ENCODE assay signal across 16 cellular contexts in the genomic region with DNA sequence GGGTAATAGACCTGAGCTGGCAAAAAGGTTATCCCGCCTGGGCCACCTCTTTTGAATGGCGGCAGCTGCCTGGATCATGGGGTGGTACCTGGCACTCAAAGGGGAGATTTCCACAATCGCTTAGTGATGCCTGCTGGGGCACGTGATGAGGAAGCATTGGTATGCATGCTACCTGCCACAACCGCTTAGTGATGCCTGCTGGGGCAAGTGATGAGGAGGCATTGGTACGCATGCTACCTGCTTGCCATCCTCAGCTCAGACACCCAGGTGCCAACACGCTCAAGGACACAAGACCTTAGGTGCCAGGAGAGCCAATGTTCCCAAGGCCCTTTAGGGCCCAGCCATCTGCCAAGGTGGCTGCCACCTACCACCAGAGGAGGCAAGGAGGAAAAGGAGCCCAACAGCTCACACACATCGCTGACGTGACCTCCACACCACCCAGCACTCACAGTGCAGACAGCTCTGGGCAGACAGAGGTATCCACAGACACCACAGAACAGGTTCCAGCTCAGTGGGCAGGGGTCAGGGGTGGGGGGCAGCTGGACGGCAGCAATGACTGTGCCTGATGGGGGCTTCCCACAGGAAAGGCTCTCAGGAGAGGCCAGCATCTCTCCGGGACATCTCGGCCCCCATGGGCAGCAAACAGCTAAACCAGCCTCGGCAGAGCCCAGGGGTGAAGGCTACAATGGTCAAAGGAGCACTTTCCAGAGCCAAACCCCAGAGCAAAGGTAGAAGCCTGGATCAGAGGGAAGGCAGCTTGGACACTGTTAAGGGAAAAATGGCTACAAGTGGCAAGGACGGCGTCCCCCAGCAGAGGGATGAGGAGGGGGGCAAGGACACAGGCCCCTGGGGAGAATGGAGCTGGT.
"Had no signal": no experiment of that assay in that cellular context is flagged by ENCODE, and none has a peak within 500 bp of the region (broad histone marks: within the 10 kb centered on the region; RNA-seq: fewer than 3 reads in every experiment).

No MANE protein-coding gene starts in this region.

- H3K4me3 ChIP-seq: breast epithelium, coronary artery, heart right ventricle, lung, neural progenitor cell, prostate gland, testis, vagina had no signal

- H3K27me3 Mint-ChIP-seq: activated naive CD4-positive, alpha-beta T cell treated with anti-CD3 and anti-CD28 coated beads, Interleukin-2, amount 50 U/mL, for 24 hours; naive thymus-derived CD8-positive, alpha-beta T cell; stimulated activated memory B cell treated with anti-CD40 and anti-IgM and Interleukin-4, amounts not matched to agents 10 μg/mL and 1 μg/mL and 100 μg/mL, for 72 hours; T-cell; type B pancreatic cell had no signal

- H3K27ac ChIP-seq: breast epithelium, coronary artery, heart right ventricle, neural progenitor cell, prostate gland, testis, vagina had no signal

- H3K4me3 Mint-ChIP-seq: activated CD8-positive, alpha-beta T cell treated with anti-CD3 and anti-CD28 coated beads, Interleukin-2, amount 10 ng/mL, durations not matched to agents 7 days and 5 days; activated naive CD4-positive, alpha-beta T cell treated with anti-CD3 and anti-CD28 coated beads, Interleukin-2, amount 50 U/mL, for 24 hours; activated T-helper 1 cell treated with anti-CD3 and anti-CD28 coated beads, Interleukin-12 subunit alpha, Interleukin-12 subunit beta, Interleukin-2, Interleukin-4 antibody, amounts not matched to agents 30 ng/mL and 10 ng/mL and 1 ng/mL, durations not matched to agents 14 hours and 24 hours and 36 hours; naive thymus-derived CD8-positive, alpha-beta T cell; neural progenitor cell; stimulated activated memory B cell treated with anti-CD40 and anti-IgM and Interleukin-4, amounts not matched to agents 10 μg/mL and 1 μg/mL and 100 μg/mL, for 72 hours; T-cell; type B pancreatic cell had no signal

- H2AFZ ChIP-seq: neural progenitor cell had no signal

- H3K36me3 ChIP-seq: breast epithelium, neural progenitor cell had no signal

- H3K4me1 ChIP-seq: breast epithelium, neural progenitor cell, prostate gland, vagina had no signal

- H3K36me3 Mint-ChIP-seq: activated naive CD4-positive, alpha-beta T cell treated with anti-CD3 and anti-CD28 coated beads, Interleukin-2, amount 50 U/mL, for 24 hours; naive thymus-derived CD8-positive, alpha-beta T cell; T-cell had no signal

- FAIRE-seq: endometrium had no signal

- H3K27ac Mint-ChIP-seq: activated CD8-positive, alpha-beta T cell treated with anti-CD3 and anti-CD28 coated beads, Interleukin-2, amount 10 ng/mL, durations not matched to agents 7 days and 5 days; activated naive CD4-positive, alpha-beta T cell treated with anti-CD3 and anti-CD28 coated beads, Interleukin-2, amount 50 U/mL, for 24 hours; activated T-helper 1 cell treated with anti-CD3 and anti-CD28 coated beads, Interleukin-12 subunit alpha, Interleukin-12 subunit beta, Interleukin-2, Interleukin-4 antibody, amounts not matched to agents 30 ng/mL and 10 ng/mL and 1 ng/mL, durations not matched to agents 14 hours and 24 hours and 36 hours; naive thymus-derived CD8-positive, alpha-beta T cell; neural progenitor cell; T-cell had no signal

- H3K4me1 Mint-ChIP-seq: activated naive CD4-positive, alpha-beta T cell treated with anti-CD3 and anti-CD28 coated beads, Interleukin-2, amount 50 U/mL, for 24 hours; neural progenitor cell had no signal

- H3K4me2 ChIP-seq: neural progenitor cell had no signal

- H3K9ac ChIP-seq: neural progenitor cell had no signal

- H3K9me3 ChIP-seq: breast epithelium, heart right ventricle, prostate gland, testis, vagina had no signal

- H3K27me3 ChIP-seq: breast epithelium, heart right ventricle, neural progenitor cell, testis, vagina had no signal

- H3K9me3 Mint-ChIP-seq: activated naive CD4-positive, alpha-beta T cell treated with anti-CD3 and anti-CD28 coated beads, Interleukin-2, amount 50 U/mL, for 24 hours; activated T-helper 1 cell treated with anti-CD3 and anti-CD28 coated beads, Interleukin-12 subunit alpha, Interleukin-12 subunit beta, Interleukin-2, Interleukin-4 antibody, amounts not matched to agents 30 ng/mL and 10 ng/mL and 1 ng/mL, durations not matched to agents 14 hours and 24 hours and 36 hours; naive thymus-derived CD8-positive, alpha-beta T cell; neural progenitor cell; stimulated activated memory B cell treated with anti-CD40 and anti-IgM and Interleukin-4, amounts not matched to agents 10 μg/mL and 1 μg/mL and 100 μg/mL, for 72 hours; T-cell; type B pancreatic cell had no signal
